ENCODE assay signal across 1 cellular context in the genomic region with DNA sequence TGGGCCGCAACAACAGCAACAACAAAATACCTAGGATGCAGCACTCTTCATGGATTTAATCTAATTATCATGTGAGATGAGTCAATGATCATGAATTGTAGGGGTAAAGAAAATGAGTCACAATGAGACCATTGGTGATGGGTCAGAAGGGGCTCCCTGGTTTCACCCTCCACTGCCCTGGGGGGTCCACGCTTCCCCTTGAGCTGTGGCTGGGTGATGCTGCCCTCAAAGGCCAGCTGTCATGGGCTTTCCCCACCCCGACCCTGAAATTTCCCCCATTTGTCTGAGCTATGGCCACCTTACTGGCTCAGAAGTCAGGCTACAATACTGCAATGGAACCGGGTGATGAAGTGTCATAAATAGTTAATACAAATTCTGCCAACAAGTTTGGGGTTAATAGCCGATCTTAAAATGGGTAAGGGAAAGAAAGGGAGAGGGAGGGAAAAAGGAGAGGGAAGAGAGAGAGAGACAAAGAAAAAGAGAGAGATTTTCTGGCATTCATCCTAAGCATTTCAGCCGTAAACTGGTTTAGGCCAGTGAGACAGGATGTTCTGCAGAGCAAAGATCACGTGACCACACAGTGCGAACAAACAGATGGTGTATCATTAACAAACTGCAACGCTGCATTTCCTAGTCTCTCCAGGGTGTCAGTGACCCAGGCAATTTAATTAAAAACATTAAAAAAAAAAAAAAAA.
A peak's percentile ranks its signal among the peaks of the same experiment; 100 is the strongest.
TF ChIP-seq lines count a peak whose summit lies in the region.

No MANE protein-coding gene starts in this region.

TF ChIP-seq in HepG2, 621 proteins besides CTCF, POLR2A, EP300 and RAD21 (continued from another document and continues in another):
- TF ChIP-seq, protein P1, sequence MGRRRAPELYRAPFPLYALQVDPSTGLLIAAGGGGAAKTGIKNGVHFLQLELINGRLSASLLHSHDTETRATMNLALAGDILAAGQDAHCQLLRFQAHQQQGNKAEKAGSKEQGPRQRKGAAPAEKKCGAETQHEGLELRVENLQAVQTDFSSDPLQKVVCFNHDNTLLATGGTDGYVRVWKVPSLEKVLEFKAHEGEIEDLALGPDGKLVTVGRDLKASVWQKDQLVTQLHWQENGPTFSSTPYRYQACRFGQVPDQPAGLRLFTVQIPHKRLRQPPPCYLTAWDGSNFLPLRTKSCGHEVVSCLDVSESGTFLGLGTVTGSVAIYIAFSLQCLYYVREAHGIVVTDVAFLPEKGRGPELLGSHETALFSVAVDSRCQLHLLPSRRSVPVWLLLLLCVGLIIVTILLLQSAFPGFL (CRISPR knock-in tag; IDR thresholded peaks at IDR 0.05): no peak
- TF ChIP-seq, protein P2, sequence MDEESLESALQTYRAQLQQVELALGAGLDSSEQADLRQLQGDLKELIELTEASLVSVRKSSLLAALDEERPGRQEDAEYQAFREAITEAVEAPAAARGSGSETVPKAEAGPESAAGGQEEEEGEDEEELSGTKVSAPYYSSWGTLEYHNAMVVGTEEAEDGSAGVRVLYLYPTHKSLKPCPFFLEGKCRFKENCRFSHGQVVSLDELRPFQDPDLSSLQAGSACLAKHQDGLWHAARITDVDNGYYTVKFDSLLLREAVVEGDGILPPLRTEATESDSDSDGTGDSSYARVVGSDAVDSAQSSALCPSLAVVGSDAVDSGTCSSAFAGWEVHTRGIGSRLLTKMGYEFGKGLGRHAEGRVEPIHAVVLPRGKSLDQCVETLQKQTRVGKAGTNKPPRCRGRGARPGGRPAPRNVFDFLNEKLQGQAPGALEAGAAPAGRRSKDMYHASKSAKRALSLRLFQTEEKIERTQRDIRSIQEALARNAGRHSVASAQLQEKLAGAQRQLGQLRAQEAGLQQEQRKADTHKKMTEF (CRISPR knock-in tag; IDR thresholded peaks at IDR 0.05): no peak; the same call in 1 of the 2 replicates
- TF ChIP-seq, protein P3, sequence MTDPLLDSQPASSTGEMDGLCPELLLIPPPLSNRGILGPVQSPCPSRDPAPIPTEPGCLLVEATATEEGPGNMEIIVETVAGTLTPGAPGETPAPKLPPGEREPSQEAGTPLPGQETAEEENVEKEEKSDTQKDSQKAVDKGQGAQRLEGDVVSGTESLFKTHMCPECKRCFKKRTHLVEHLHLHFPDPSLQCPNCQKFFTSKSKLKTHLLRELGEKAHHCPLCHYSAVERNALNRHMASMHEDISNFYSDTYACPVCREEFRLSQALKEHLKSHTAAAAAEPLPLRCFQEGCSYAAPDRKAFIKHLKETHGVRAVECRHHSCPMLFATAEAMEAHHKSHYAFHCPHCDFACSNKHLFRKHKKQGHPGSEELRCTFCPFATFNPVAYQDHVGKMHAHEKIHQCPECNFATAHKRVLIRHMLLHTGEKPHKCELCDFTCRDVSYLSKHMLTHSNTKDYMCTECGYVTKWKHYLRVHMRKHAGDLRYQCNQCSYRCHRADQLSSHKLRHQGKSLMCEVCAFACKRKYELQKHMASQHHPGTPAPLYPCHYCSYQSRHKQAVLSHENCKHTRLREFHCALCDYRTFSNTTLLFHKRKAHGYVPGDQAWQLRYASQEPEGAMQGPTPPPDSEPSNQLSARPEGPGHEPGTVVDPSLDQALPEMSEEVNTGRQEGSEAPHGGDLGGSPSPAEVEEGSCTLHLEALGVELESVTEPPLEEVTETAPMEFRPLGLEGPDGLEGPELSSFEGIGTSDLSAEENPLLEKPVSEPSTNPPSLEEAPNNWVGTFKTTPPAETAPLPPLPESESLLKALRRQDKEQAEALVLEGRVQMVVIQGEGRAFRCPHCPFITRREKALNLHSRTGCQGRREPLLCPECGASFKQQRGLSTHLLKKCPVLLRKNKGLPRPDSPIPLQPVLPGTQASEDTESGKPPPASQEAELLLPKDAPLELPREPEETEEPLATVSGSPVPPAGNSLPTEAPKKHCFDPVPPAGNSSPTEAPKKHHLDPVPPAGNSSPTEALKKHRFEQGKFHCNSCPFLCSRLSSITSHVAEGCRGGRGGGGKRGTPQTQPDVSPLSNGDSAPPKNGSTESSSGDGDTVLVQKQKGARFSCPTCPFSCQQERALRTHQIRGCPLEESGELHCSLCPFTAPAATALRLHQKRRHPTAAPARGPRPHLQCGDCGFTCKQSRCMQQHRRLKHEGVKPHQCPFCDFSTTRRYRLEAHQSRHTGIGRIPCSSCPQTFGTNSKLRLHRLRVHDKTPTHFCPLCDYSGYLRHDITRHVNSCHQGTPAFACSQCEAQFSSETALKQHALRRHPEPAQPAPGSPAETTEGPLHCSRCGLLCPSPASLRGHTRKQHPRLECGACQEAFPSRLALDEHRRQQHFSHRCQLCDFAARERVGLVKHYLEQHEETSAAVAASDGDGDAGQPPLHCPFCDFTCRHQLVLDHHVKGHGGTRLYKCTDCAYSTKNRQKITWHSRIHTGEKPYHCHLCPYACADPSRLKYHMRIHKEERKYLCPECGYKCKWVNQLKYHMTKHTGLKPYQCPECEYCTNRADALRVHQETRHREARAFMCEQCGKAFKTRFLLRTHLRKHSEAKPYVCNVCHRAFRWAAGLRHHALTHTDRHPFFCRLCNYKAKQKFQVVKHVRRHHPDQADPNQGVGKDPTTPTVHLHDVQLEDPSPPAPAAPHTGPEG (CRISPR knock-in tag; IDR thresholded peaks at IDR 0.05): no peak
- TF ChIP-seq RFXANK (CRISPR knock-in tag; IDR thresholded peaks at IDR 0.05) (no peak), ZFP36 (IDR thresholded peaks at IDR 0.05; ENCODE audit: borderline replicate concordance, low read depth, low read length, partially characterized antibody) (no peak), ZNF713 (CRISPR knock-in tag; IDR thresholded peaks at IDR 0.05) (no peak), FOXK2 (IDR thresholded peaks at IDR 0.05) (no peak), HCFC1 (IDR thresholded peaks at IDR 0.05; ENCODE audit: low read depth, low read length) (no peak), ZNF432 (CRISPR knock-in tag; IDR thresholded peaks at IDR 0.05; ENCODE audit: borderline replicate concordance) (no peak), SMARCE1 (IDR thresholded peaks at IDR 0.05; ENCODE audit: borderline replicate concordance) (no peak), ASH2L (IDR thresholded peaks at IDR 0.05; ENCODE audit: insufficient read length, low read depth, low read length) (no peak), ZNF83 (CRISPR knock-in tag; IDR thresholded peaks at IDR 0.05; ENCODE audit: borderline replicate concordance) (no peak), ZFP90 (CRISPR knock-in tag; IDR thresholded peaks at IDR 0.05; ENCODE audit: borderline replicate concordance) (no peak), ZNF782 (CRISPR knock-in tag; IDR thresholded peaks at IDR 0.05; ENCODE audit: borderline replicate concordance) (no peak), ZNF768 (CRISPR knock-in tag; IDR thresholded peaks at IDR 0.05) (no peak), GZF1 (CRISPR knock-in tag; IDR thresholded peaks at IDR 0.05) (no peak), ZNF674 (CRISPR knock-in tag; IDR thresholded peaks at IDR 0.05; ENCODE audit: low read depth) (no peak), FOSL2 (CRISPR knock-in tag; IDR thresholded peaks at IDR 0.05) (no peak; the same call in 1 of the 2 replicates), AGO2 (optimal IDR thresholded peaks at IDR 0.05; ENCODE audit: low read depth, low read length) (no peak), MTA1 (CRISPR knock-in tag; IDR thresholded peaks at IDR 0.05; ENCODE audit: borderline replicate concordance) (no peak), KLF13 (CRISPR knock-in tag; IDR thresholded peaks at IDR 0.05) (no peak), BORCS8-MEF2B (CRISPR knock-in tag; IDR thresholded peaks at IDR 0.05) (no peak), ATAD3A (CRISPR knock-in tag; IDR thresholded peaks at IDR 0.05) (no peak), ZNF563 (CRISPR knock-in tag; IDR thresholded peaks at IDR 0.05) (no peak), CBX2 (IDR thresholded peaks at IDR 0.05; ENCODE audit: low read depth, low read length) (no peak), CBX2 (CRISPR knock-in tag; IDR thresholded peaks at IDR 0.05; ENCODE audit: low read depth) (no peak), DNMT1 (CRISPR knock-in tag; IDR thresholded peaks at IDR 0.05) (no peak)
- TF ChIP-seq, protein P4, sequence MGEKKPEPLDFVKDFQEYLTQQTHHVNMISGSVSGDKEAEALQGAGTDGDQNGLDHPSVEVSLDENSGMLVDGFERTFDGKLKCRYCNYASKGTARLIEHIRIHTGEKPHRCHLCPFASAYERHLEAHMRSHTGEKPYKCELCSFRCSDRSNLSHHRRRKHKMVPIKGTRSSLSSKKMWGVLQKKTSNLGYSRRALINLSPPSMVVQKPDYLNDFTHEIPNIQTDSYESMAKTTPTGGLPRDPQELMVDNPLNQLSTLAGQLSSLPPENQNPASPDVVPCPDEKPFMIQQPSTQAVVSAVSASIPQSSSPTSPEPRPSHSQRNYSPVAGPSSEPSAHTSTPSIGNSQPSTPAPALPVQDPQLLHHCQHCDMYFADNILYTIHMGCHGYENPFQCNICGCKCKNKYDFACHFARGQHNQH (CRISPR knock-in tag; IDR thresholded peaks at IDR 0.05): peak; percentile 16; the same call in 1 of the 2 replicates
- TF ChIP-seq, protein P5, sequence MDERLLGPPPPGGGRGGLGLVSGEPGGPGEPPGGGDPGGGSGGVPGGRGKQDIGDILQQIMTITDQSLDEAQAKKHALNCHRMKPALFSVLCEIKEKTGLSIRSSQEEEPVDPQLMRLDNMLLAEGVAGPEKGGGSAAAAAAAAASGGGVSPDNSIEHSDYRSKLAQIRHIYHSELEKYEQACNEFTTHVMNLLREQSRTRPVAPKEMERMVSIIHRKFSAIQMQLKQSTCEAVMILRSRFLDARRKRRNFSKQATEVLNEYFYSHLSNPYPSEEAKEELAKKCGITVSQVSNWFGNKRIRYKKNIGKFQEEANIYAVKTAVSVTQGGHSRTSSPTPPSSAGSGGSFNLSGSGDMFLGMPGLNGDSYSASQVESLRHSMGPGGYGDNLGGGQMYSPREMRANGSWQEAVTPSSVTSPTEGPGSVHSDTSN (CRISPR knock-in tag; IDR thresholded peaks at IDR 0.05): no peak
- TF ChIP-seq, protein P6, sequence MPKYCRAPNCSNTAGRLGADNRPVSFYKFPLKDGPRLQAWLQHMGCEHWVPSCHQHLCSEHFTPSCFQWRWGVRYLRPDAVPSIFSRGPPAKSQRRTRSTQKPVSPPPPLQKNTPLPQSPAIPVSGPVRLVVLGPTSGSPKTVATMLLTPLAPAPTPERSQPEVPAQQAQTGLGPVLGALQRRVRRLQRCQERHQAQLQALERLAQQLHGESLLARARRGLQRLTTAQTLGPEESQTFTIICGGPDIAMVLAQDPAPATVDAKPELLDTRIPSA (CRISPR knock-in tag; IDR thresholded peaks at IDR 0.05; ENCODE audit: borderline replicate concordance): no peak
- TF ChIP-seq, protein P7, sequence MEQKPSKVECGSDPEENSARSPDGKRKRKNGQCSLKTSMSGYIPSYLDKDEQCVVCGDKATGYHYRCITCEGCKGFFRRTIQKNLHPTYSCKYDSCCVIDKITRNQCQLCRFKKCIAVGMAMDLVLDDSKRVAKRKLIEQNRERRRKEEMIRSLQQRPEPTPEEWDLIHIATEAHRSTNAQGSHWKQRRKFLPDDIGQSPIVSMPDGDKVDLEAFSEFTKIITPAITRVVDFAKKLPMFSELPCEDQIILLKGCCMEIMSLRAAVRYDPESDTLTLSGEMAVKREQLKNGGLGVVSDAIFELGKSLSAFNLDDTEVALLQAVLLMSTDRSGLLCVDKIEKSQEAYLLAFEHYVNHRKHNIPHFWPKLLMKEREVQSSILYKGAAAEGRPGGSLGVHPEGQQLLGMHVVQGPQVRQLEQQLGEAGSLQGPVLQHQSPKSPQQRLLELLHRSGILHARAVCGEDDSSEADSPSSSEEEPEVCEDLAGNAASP (CRISPR knock-in tag; IDR thresholded peaks at IDR 0.05; ENCODE audit: borderline replicate concordance): no peak
- TF ChIP-seq, protein P8, sequence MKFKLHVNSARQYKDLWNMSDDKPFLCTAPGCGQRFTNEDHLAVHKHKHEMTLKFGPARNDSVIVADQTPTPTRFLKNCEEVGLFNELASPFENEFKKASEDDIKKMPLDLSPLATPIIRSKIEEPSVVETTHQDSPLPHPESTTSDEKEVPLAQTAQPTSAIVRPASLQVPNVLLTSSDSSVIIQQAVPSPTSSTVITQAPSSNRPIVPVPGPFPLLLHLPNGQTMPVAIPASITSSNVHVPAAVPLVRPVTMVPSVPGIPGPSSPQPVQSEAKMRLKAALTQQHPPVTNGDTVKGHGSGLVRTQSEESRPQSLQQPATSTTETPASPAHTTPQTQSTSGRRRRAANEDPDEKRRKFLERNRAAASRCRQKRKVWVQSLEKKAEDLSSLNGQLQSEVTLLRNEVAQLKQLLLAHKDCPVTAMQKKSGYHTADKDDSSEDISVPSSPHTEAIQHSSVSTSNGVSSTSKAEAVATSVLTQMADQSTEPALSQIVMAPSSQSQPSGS (CRISPR knock-in tag; IDR thresholded peaks at IDR 0.05): no peak
- TF ChIP-seq, protein P9, sequence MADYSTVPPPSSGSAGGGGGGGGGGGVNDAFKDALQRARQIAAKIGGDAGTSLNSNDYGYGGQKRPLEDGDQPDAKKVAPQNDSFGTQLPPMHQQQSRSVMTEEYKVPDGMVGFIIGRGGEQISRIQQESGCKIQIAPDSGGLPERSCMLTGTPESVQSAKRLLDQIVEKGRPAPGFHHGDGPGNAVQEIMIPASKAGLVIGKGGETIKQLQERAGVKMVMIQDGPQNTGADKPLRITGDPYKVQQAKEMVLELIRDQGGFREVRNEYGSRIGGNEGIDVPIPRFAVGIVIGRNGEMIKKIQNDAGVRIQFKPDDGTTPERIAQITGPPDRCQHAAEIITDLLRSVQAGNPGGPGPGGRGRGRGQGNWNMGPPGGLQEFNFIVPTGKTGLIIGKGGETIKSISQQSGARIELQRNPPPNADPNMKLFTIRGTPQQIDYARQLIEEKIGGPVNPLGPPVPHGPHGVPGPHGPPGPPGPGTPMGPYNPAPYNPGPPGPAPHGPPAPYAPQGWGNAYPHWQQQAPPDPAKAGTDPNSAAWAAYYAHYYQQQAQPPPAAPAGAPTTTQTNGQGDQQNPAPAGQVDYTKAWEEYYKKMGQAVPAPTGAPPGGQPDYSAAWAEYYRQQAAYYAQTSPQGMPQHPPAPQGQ (CRISPR knock-in tag; IDR thresholded peaks at IDR 0.05; ENCODE audit: borderline replicate concordance): no peak
